Comparison of ENCODE assay signal across 9 cellular contexts in the genomic region with DNA sequence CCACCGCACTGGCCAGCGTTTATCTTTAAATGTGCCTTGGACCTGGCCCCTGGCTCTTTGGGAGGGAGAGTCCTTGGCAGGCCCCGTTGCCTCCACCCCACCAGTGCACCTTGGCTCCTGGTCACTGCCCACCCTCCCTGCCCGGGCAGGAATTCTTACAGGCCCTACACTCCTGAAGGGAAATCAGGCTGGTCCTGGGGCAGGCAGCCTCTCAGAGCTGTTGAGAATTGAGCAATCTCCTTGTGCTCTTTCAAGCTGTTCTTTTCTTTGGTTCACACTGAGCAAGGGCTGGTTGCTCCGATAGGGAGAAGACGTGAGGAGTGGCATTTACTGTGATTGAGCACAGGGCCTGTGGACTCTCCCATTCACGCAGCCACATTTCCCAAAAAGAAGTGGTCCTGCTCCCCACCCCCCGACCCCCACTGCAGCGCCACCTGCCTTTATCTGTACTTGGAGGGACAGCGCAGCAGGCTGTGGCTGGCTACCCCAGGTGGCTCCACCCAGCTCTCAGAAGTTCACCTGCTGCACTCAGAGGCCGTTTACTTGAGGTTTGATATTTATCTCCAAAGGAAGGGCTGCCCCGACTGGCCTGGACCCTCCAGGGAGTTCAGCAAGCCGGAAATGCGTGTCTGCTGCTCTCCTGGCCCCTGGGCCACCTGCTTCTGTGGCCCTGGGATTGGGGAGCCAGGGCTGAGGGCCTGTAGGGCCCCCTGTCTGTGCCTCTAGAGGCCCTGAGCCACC. TPM values are rescaled to one million over a fixed set of nuclear protein-coding genes. Genes with fewer than 3 reads are reported as not detected.
DNase-seq lines count a peak whose midpoint lies in the region; ATAC-seq, FAIRE-seq and TF ChIP-seq lines count a peak whose summit lies in the region.
"Had no signal": no experiment of that assay in that cellular context is flagged by ENCODE, and none has a peak within 500 bp of the region (broad histone marks: within the 10 kb centered on the region; RNA-seq: fewer than 3 reads in every experiment).

No MANE protein-coding gene starts in this region.

- H3K4me1 ChIP-seq in right atrium auricular region (peaks cover 0 to 90% of the 10 kb centered on the region in 2 donors), spleen (peaks cover 67 to 94% (median 89%) of the 10 kb centered on the region in 6 donors)

- peaks cover 59 to 77% (median 62%) of the 10 kb centered on the region in 3 donors for H3K4me1 Mint-ChIP-seq in T-cell

- in situ Hi-C loops in GM13977 (cut with MboI; ENCODE audit: low pct_unique_long_range_greater_than_20kb, low sequenced_read_pairs, unreplicated experiment), result no loop called here

- H3K4me3 ChIP-seq in right atrium auricular region (no peak overlapping the region), spleen (no peak overlapping the region)

- DNase-seq in T-cell (no peak), right atrium auricular region (ENCODE audit: low spot score) (no peak), spleen (no peak), HUDEP-2 (lab: John Stamatoyannopoulos, UW; ENCODE audit: unreplicated experiment in 76 of 76) (no peak), cerebellum (ENCODE audit: low spot score) (no peak), GM13977 (ENCODE audit: low spot score) (no peak), RCC 7860 (ENCODE audit: low spot score) (no peak)

- H3K36me3 ChIP-seq in right atrium auricular region, result peaks cover 6% of the 10 kb centered on the region
- H3K36me3 ChIP-seq in spleen, result peaks cover 0 to 10% (median 0%) of the 10 kb centered on the region in 6 donors

- no peaks in the 10 kb centered on the region for H3K9me3 Mint-ChIP-seq in T-cell

- H3K27ac Mint-ChIP-seq in T-cell, result peak overlapping the region in 1 of 2 donors; percentile 15

- FAIRE-seq in RCC 7860 (lab: Jason Lieb, UNC), result no peak

- peak in 1 of 2 donors; percentile 33 for TF ChIP-seq CTCF in right atrium auricular region (IDR thresholded peaks at IDR 0.05)
- TF ChIP-seq CTCF in spleen (IDR thresholded peaks at IDR 0.05 in 8 of 11, conservative IDR thresholded peaks at IDR 0.05 in 3 of 11), result no peak
- TF ChIP-seq CTCF in GM13977 (IDR thresholded peaks at IDR 0.05; ENCODE audit: extremely low read depth, insufficient read depth, missing control alignments), result no peak

- intact Hi-C loops in spleen (cut with DNase I; ENCODE audit: low total_unique reads), result no loop called here

- 37 to 52% (median 38%) methylated on average over 12 to 14 of the region's 14 CpGs for WGBS in spleen, 5 donors

- CTCF ChIA-PET in T-cell (lab: Charles Lee), result interaction anchor here (0.6 to 0.9 kb wide), 2 partner anchors 34 to 35 kb away, joined by 3 to 4 read pairs; no protein-coding TSS in a partner anchor

- H3K9me3 ChIP-seq in right atrium auricular region (no peaks in the 10 kb centered on the region), spleen (no peaks in the 10 kb centered on the region)

- H3K27me3 ChIP-seq in right atrium auricular region, result no peaks in the 10 kb centered on the region
- H3K27me3 ChIP-seq in spleen (replicated peaks in 1 of 7), result no peaks in the 10 kb centered on the region

- ATAC-seq in HG03108 (IDR thresholded peaks at IDR 0.05; ENCODE audit: unreplicated experiment), result peak; percentile 44
- peak in 3 of 4 experiments; percentile 3 to 6 (median 4) for ATAC-seq in T-cell (replicated peaks in 1 of 4)
- ATAC-seq: Panc1 had no signal

- H3K27ac ChIP-seq in right atrium auricular region (peak overlapping the region; percentile 59 to 78), spleen (peak overlapping the region in 6 of 8 donors; percentile 30 to 66 (median 64))

- POLR2A ChIA-PET in T-cell (lab: Charles Lee), result interaction anchor here in 1 of 2 donors (0.6 kb wide), 1 partner anchor 24 kb away, joined by 3 read pairs; no protein-coding TSS in a partner anchor

- no peak for TF ChIP-seq POLR2A in spleen (IDR thresholded peaks at IDR 0.05)

- H3K4me3 Mint-ChIP-seq in T-cell, result peak overlapping the region in 1 of 3 donors; percentile 61

- H3K27me3 Mint-ChIP-seq in T-cell, result no peaks in the 10 kb centered on the region

- peaks cover 9% of the 10 kb centered on the region for H3K36me3 Mint-ChIP-seq in T-cell

RNA-seq across cellular contexts. Expression of a gene that starts 47.8 kb away (rescaled TPM):
- 100 to 1,000 TPM; 137 to 299 (median 157) TPM for total RNA-seq in T-cell
- total RNA-seq in right atrium auricular region, result 10 to 100 TPM; 36.7 to 57.2 TPM
- total RNA-seq in spleen, result 10 to 100 TPM; 47.4 to 100.0 (median 64.0) TPM
- polyA plus RNA-seq in spleen, result 10 to 100 TPM in 1 of 3 donors, 1 to 10 TPM in 2; 4.4 to 16.8 (median 6.5) TPM
- total RNA-seq in cerebellum, result 23.4 TPM
